19 cellular contexts compared by ENCODE assay signal in the genomic region with DNA sequence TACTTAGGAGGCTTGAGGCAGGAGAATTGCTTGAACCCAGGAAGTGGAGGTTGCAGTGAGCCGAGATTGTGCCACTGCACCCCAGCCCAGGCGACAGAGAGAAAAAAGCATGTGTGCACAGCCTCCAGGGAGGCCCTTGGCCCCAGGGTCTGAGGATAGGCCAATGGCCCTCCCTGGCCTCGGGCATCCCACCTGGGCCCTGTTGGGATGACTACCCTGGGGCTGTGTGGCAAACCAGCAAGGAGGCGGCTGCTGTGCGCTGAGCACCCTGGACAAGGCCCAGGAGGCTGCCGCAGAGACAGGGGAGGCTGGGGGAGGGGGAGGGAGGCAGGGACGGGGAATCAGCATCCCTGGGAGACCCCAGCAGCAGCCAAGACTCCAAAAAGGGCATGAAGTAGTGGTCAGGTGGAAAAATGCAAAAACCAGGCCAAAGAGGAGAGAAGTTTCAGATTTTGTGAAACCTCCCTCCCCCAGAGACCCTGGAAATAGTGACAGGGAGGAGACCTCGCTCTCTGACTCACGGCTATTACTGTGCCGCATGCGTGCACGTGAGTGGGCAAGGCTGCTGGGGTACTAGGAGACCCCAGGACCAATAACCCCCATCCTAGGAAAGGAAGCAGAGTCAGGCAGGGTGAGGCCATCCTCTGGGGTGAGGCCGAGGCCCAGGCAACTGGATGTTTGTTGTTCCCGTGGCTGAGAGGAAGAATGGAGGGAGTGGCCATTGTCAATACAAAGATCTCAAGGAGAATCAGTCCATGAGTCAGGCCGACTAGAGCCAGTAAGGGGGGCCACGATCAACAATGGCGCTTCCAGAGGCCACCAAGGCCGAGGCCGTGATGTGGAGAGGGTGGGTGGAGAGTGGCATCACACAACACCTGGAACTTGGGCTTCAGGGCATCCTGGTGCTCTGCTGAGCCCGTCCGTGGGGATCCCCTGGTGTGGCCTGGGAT. TPM values are rescaled to one million over a fixed set of nuclear protein-coding genes. Genes with fewer than 3 reads are reported as not detected.
DNase-seq lines count a peak whose midpoint lies in the region; ATAC-seq and TF ChIP-seq lines count a peak whose summit lies in the region.
"Had no signal": no experiment of that assay in that cellular context is flagged by ENCODE, and none has a peak within 500 bp of the region (broad histone marks: within the 10 kb centered on the region; RNA-seq: fewer than 3 reads in every experiment).

No MANE protein-coding gene starts in this region.

- intact Hi-C loops in Right ventricle myocardium inferior (cut with DNase I) (no loop called here), cardiac septum (cut with DNase I) (no loop called here), upper lobe of right lung (cut with DNase I) (no loop called here)

- no peak for ATAC-seq in Right ventricle myocardium inferior
- peak; percentile 50 for ATAC-seq in upper lobe of right lung
- ATAC-seq: activated CD8-positive, alpha-beta T cell treated with anti-CD3 and anti-CD28 coated beads for 36 hours; activated naive CD4-positive, alpha-beta T cell treated with anti-CD3 and anti-CD28 coated beads, Interleukin-2, amount 50 U/mL, for 72 hours; left lobe of liver had no signal

- H3K4me3 ChIP-seq in epithelial cell of esophagus (ENCODE audit: low read length) (no peak overlapping the region), mesodermal cell (ENCODE audit: extremely low read depth, insufficient read depth, low read length, poor library complexity, severe bottlenecking) (no peak overlapping the region), upper lobe of right lung (no peak overlapping the region), WERI-Rb-1 (ENCODE audit: low read depth, low read length) (no peak overlapping the region)
- H3K4me3 ChIP-seq: vagina had no signal

- H3K4me1 ChIP-seq in mesodermal cell (ENCODE audit: control insufficient read depth, insufficient read depth, low read length, poor library complexity, severe bottlenecking): peaks cover 15% of the 10 kb centered on the region
- no peaks in the 10 kb centered on the region for H3K4me1 ChIP-seq in upper lobe of right lung
- H3K4me1 ChIP-seq: vagina had no signal

- H3K27me3 ChIP-seq in upper lobe of right lung: no peaks in the 10 kb centered on the region
- no peaks in the 10 kb centered on the region for H3K27me3 ChIP-seq in WERI-Rb-1 (ENCODE audit: insufficient read depth, low read depth, severe bottlenecking)
- H3K27me3 ChIP-seq: vagina had no signal

- peaks cover 2% of the 10 kb centered on the region for H3K9me3 ChIP-seq in mesodermal cell (ENCODE audit: control insufficient read depth, low read length)
- H3K9me3 ChIP-seq in upper lobe of right lung: no peaks in the 10 kb centered on the region
- H3K9me3 ChIP-seq in WERI-Rb-1 (ENCODE audit: severe bottlenecking): peaks cover 2% of the 10 kb centered on the region
- H3K9me3 ChIP-seq: vagina had no signal

- DNase-seq in Right ventricle myocardium inferior (ENCODE audit: missing footprints) (peak; percentile 22), cardiac septum (ENCODE audit: low spot score) (no peak), epithelial cell of esophagus (ENCODE audit: low read depth) (peak; percentile 46), upper lobe of right lung (no peak), NCI-H510A (lab: John Stamatoyannopoulos, UW) (no peak), WERI-Rb-1 (no peak), GM03348 (ENCODE audit: low spot score) (no peak)
- DNase-seq: activated CD8-positive, alpha-beta T cell treated with anti-CD3 and anti-CD28 coated beads for 36 hours; activated T-cell treated with anti-CD3 and anti-CD28 coated beads, Interleukin-2, amount 50 U/mL, for 48 hours; effector memory CD4-positive, alpha-beta T cell; NCI-H1694; NCI-H226; Right ventricle myocardium superior; stimulated activated naive CD4-positive, alpha-beta T cell; T-helper 1 cell had no signal

- 86 to 89% methylated on average over 14 of the region's 21 CpGs for WGBS in mesodermal cell (ENCODE audit: insufficient coverage in 2 of 2), 2 experiments

- H3K36me3 ChIP-seq in mesodermal cell (ENCODE audit: control insufficient read depth, insufficient read depth, low read length) (no peaks in the 10 kb centered on the region), upper lobe of right lung (no peaks in the 10 kb centered on the region), WERI-Rb-1 (no peaks in the 10 kb centered on the region)
- H3K36me3 ChIP-seq: vagina had no signal

- TF ChIP-seq CTCF in epithelial cell of esophagus (IDR thresholded peaks at IDR 0.05; ENCODE audit: insufficient read depth, low read depth, low read length, missing control alignments): no peak
- no peak for TF ChIP-seq CTCF in upper lobe of right lung (IDR thresholded peaks at IDR 0.05)
- TF ChIP-seq CTCF in WERI-Rb-1 (IDR thresholded peaks at IDR 0.05; ENCODE audit: low read depth, low read length): no peak

- H3K27ac ChIP-seq in mesodermal cell (ENCODE audit: low read depth, low read length, severe bottlenecking): peak overlapping the region; percentile 10
- H3K27ac ChIP-seq in upper lobe of right lung: no peak overlapping the region
- no peak overlapping the region for H3K27ac ChIP-seq in WERI-Rb-1
- H3K27ac ChIP-seq: vagina had no signal

RNA-seq across cellular contexts. Expression of gene B3GNT7, which starts 16.0 kb away (rescaled TPM):
- 9.1 TPM for total RNA-seq in Right ventricle myocardium inferior
- total RNA-seq in cardiac septum: 5.4 TPM
- polyA plus RNA-seq in mesodermal cell (2013, experiment 1 of 2): 2.9 TPM
- 2.4 TPM for polyA plus RNA-seq in mesodermal cell (2013, experiment 2 of 2)
- total RNA-seq in upper lobe of right lung: 53.5 TPM

Comparison
In these comparisons a context has a peak if more than half of its experiments do, and no peak if none do; other contexts are left out.
1. DNase-seq: peak in Right ventricle myocardium inferior (single experiment) and epithelial cell of esophagus (single experiment); none in cardiac septum (single experiment), upper lobe of right lung (single experiment), NCI-H510A (single experiment), WERI-Rb-1 (single experiment) and GM03348 (single experiment).